ENCODE assay signal across 1 cellular context in the genomic region with DNA sequence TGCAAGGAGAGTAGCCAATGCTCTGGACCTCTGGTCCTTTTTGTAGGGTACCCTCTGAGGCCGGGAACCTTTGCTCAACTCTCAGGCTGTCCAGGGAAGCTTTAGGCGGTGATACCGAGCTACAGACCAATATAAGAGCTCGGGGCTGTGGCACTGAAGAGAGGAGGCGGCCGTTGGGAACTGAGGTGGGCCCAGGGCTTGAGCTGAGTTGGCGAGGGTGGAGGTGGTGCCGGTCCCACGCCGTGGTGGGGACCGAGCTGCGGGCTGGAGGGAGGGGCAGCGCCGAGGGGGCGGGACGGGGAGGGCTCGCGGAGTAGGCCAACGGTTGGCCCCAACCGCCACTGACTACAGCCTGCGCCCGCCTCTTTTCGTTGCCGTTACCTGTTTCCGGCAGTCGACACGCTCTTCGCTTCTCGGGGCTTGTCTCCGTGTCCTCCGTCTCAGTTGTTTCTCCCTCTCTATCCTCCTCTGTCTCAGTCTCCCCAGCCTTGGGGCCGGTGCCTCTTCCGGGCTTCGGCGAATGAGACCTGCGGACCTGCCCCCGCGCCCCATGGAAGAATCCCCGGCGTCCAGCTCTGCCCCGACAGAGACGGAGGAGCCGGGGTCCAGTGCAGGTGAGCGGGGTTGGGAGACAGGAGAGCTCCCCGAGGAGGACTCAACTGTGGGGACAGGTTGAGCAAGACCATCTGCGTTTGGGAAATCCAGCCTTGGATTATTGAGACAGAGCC.
TF ChIP-seq lines count a peak whose summit lies in the region.

A gene with protein sequence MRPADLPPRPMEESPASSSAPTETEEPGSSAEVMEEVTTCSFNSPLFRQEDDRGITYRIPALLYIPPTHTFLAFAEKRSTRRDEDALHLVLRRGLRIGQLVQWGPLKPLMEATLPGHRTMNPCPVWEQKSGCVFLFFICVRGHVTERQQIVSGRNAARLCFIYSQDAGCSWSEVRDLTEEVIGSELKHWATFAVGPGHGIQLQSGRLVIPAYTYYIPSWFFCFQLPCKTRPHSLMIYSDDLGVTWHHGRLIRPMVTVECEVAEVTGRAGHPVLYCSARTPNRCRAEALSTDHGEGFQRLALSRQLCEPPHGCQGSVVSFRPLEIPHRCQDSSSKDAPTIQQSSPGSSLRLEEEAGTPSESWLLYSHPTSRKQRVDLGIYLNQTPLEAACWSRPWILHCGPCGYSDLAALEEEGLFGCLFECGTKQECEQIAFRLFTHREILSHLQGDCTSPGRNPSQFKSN (plus strand): TSS at position 393 of the 728 bp plus-strand sequence. CDS start 128 bp downstream, at position 521.

TF ChIP-seq in HepG2, 621 proteins besides CTCF, POLR2A, EP300 and RAD21 (continued from another document and continues in another):
- TF ChIP-seq ZNF337 (CRISPR knock-in tag; IDR thresholded peaks at IDR 0.05; ENCODE audit: borderline replicate concordance, low read depth) (no peak), NFIB (CRISPR knock-in tag; IDR thresholded peaks at IDR 0.05; ENCODE audit: borderline replicate concordance) (no peak), ISL2 (CRISPR knock-in tag; IDR thresholded peaks at IDR 0.05) (no peak), RBFOX2 (IDR thresholded peaks at IDR 0.05; ENCODE audit: low read depth, low read length) (0 out of 2 replicates have a peak, but pooled peaks have one; percentile 13), THAP8 (CRISPR knock-in tag; IDR thresholded peaks at IDR 0.05; ENCODE audit: borderline replicate concordance) (0 out of 2 replicates have a peak, but pooled peaks have one; percentile 85), SMC3 (IDR thresholded peaks at IDR 0.05; ENCODE audit: low read length) (no peak), FOXP1 (IDR thresholded peaks at IDR 0.05) (no peak), FOXP1 (CRISPR knock-in tag; IDR thresholded peaks at IDR 0.05) (no peak), PAF1 (CRISPR knock-in tag; IDR thresholded peaks at IDR 0.05) (no peak), DMTF1 (CRISPR knock-in tag; IDR thresholded peaks at IDR 0.05) (no peak), ZNF232 (CRISPR knock-in tag; IDR thresholded peaks at IDR 0.05; ENCODE audit: borderline replicate concordance) (peak; percentile 33; the same call in 1 of the 2 replicates), SRSF9 (IDR thresholded peaks at IDR 0.05; ENCODE audit: borderline replicate concordance, insufficient read depth, low read depth, low read length, poor library complexity, severe bottlenecking) (no peak), TCF7L2 (IDR thresholded peaks at IDR 0.05; ENCODE audit: low read depth, low read length) (no peak), MEIS2 (CRISPR knock-in tag; IDR thresholded peaks at IDR 0.05) (0 out of 2 replicates have a peak, but pooled peaks have one; percentile 76), E2F1 (CRISPR knock-in tag; IDR thresholded peaks at IDR 0.05) (no peak), NR2F6 (IDR thresholded peaks at IDR 0.05) (no peak), NR2F6 (CRISPR knock-in tag; IDR thresholded peaks at IDR 0.05) (no peak), NFAT5 (CRISPR knock-in tag; IDR thresholded peaks at IDR 0.05) (no peak)
- TF ChIP-seq, protein P1, sequence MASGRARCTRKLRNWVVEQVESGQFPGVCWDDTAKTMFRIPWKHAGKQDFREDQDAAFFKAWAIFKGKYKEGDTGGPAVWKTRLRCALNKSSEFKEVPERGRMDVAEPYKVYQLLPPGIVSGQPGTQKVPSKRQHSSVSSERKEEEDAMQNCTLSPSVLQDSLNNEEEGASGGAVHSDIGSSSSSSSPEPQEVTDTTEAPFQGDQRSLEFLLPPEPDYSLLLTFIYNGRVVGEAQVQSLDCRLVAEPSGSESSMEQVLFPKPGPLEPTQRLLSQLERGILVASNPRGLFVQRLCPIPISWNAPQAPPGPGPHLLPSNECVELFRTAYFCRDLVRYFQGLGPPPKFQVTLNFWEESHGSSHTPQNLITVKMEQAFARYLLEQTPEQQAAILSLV (CRISPR knock-in tag; IDR thresholded peaks at IDR 0.05; ENCODE audit: borderline replicate concordance), result no peak; the same call in 1 of the 2 replicates
- TF ChIP-seq, protein P2, sequence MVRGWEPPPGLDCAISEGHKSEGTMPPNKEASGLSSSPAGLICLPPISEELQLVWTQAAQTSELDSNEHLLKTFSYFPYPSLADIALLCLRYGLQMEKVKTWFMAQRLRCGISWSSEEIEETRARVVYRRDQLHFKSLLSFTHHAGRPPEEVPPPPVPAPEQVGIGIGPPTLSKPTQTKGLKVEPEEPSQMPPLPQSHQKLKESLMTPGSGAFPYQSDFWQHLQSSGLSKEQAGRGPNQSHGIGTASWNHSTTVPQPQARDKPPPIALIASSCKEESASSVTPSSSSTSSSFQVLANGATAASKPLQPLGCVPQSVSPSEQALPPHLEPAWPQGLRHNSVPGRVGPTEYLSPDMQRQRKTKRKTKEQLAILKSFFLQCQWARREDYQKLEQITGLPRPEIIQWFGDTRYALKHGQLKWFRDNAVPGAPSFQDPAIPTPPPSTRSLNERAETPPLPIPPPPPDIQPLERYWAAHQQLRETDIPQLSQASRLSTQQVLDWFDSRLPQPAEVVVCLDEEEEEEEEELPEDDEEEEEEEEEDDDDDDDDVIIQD (CRISPR knock-in tag; IDR thresholded peaks at IDR 0.05; ENCODE audit: low read depth), result no peak
- TF ChIP-seq, protein P3, sequence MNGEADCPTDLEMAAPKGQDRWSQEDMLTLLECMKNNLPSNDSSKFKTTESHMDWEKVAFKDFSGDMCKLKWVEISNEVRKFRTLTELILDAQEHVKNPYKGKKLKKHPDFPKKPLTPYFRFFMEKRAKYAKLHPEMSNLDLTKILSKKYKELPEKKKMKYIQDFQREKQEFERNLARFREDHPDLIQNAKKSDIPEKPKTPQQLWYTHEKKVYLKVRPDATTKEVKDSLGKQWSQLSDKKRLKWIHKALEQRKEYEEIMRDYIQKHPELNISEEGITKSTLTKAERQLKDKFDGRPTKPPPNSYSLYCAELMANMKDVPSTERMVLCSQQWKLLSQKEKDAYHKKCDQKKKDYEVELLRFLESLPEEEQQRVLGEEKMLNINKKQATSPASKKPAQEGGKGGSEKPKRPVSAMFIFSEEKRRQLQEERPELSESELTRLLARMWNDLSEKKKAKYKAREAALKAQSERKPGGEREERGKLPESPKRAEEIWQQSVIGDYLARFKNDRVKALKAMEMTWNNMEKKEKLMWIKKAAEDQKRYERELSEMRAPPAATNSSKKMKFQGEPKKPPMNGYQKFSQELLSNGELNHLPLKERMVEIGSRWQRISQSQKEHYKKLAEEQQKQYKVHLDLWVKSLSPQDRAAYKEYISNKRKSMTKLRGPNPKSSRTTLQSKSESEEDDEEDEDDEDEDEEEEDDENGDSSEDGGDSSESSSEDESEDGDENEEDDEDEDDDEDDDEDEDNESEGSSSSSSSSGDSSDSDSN (CRISPR knock-in tag; IDR thresholded peaks at IDR 0.05), result peak; percentile 82; the same call in 1 of the 2 replicates
- TF ChIP-seq, protein P4, sequence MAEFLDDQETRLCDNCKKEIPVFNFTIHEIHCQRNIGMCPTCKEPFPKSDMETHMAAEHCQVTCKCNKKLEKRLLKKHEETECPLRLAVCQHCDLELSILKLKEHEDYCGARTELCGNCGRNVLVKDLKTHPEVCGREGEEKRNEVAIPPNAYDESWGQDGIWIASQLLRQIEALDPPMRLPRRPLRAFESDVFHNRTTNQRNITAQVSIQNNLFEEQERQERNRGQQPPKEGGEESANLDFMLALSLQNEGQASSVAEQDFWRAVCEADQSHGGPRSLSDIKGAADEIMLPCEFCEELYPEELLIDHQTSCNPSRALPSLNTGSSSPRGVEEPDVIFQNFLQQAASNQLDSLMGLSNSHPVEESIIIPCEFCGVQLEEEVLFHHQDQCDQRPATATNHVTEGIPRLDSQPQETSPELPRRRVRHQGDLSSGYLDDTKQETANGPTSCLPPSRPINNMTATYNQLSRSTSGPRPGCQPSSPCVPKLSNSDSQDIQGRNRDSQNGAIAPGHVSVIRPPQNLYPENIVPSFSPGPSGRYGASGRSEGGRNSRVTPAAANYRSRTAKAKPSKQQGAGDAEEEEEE (CRISPR knock-in tag; IDR thresholded peaks at IDR 0.05; ENCODE audit: borderline replicate concordance), result no peak
- TF ChIP-seq, protein P5, sequence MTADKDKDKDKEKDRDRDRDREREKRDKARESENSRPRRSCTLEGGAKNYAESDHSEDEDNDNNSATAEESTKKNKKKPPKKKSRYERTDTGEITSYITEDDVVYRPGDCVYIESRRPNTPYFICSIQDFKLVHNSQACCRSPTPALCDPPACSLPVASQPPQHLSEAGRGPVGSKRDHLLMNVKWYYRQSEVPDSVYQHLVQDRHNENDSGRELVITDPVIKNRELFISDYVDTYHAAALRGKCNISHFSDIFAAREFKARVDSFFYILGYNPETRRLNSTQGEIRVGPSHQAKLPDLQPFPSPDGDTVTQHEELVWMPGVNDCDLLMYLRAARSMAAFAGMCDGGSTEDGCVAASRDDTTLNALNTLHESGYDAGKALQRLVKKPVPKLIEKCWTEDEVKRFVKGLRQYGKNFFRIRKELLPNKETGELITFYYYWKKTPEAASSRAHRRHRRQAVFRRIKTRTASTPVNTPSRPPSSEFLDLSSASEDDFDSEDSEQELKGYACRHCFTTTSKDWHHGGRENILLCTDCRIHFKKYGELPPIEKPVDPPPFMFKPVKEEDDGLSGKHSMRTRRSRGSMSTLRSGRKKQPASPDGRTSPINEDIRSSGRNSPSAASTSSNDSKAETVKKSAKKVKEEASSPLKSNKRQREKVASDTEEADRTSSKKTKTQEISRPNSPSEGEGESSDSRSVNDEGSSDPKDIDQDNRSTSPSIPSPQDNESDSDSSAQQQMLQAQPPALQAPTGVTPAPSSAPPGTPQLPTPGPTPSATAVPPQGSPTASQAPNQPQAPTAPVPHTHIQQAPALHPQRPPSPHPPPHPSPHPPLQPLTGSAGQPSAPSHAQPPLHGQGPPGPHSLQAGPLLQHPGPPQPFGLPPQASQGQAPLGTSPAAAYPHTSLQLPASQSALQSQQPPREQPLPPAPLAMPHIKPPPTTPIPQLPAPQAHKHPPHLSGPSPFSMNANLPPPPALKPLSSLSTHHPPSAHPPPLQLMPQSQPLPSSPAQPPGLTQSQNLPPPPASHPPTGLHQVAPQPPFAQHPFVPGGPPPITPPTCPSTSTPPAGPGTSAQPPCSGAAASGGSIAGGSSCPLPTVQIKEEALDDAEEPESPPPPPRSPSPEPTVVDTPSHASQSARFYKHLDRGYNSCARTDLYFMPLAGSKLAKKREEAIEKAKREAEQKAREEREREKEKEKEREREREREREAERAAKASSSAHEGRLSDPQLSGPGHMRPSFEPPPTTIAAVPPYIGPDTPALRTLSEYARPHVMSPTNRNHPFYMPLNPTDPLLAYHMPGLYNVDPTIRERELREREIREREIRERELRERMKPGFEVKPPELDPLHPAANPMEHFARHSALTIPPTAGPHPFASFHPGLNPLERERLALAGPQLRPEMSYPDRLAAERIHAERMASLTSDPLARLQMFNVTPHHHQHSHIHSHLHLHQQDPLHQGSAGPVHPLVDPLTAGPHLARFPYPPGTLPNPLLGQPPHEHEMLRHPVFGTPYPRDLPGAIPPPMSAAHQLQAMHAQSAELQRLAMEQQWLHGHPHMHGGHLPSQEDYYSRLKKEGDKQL (CRISPR knock-in tag; IDR thresholded peaks at IDR 0.05; ENCODE audit: low read depth), result no peak
